In the genomic region with DNA sequence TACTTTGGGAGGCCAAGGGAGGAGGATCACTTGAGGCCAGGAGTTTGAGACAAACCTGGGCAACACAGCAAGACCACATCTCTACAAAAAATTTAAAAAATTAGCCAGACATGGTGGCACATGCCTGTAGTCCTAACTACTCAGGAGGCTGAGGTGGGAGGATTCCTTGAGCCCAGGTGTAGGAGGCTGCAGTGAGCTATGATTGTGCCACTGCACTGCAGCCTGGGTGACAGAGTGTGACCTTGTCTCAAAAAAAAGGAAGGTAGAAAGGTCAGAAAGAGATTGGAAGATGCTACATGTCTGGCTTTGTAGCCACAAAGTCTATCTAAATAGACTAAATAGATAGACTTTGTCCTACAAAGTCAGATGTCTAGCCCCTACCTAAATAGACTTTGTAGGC, we compare ENCODE assay signal across 3 cellular contexts. TPM values are rescaled to one million over a fixed set of nuclear protein-coding genes. Genes with fewer than 3 reads are reported as not detected.
DNase-seq lines count a peak whose midpoint lies in the region; ATAC-seq, FAIRE-seq and TF ChIP-seq lines count a peak whose summit lies in the region.
"Not testable (repeated sequence)": the region's sequence is repeated elsewhere in the genome, so short reads cannot be mapped to it uniquely, and the experiment has no call there.
"Had no signal": no experiment of that assay in that cellular context is flagged by ENCODE, and none has a peak within 500 bp of the region (broad histone marks: within the 10 kb centered on the region; RNA-seq: fewer than 3 reads in every experiment).

No MANE protein-coding gene starts in this region.

- FAIRE-seq in HepG2 (lab: Jason Lieb, UNC) = not testable (repeated sequence)

- H3K27ac ChIP-seq in HepG2 (ENCODE audit: extremely low read length, insufficient read depth, low read length) = not testable (repeated sequence)

- H3K4me3 ChIP-seq in HepG2 (replicated peaks in 1 of 3; ENCODE audit: insufficient read depth in 1 of 3, low read depth in 2 of 3, low read length in 3 of 3) = not testable (repeated sequence)

- POLR2A ChIA-PET in HepG2 (lab: Yijun Ruan, JAX) = not testable (repeated sequence)

- not testable (repeated sequence) for H3K4me2 ChIP-seq in HepG2 (ENCODE audit: low read depth, low read length)

- TF ChIP-seq RAD21 in HepG2 (CRISPR knock-in tag; IDR thresholded peaks at IDR 0.05) = not testable (repeated sequence)

- in situ Hi-C loops in HepG2 (cut with HindIII; ENCODE audit: extremely low pct_ligation_motif_present, low pct_unique_long_range_greater_than_20kb) = not testable (repeated sequence)

- CTCF ChIA-PET in HepG2 (lab: Yijun Ruan, JAX; ENCODE audit: low intra/inter-chr PET ratio, low total read pairs) = not testable (repeated sequence)

- TF ChIP-seq CTCF in HepG2 (CRISPR knock-in tag; IDR thresholded peaks at IDR 0.05) = not testable (repeated sequence)

- not testable (repeated sequence) for BruUV-seq in HepG2 (replicated peaks; lab: Mats Ljungman, UMichigan)

- peaks cover 0 to 12% of the 10 kb centered on the region in 2 experiments; a peak in 1 of 5 replicates for H3K27me3 ChIP-seq in HepG2 (ENCODE audit: control insufficient read depth in 1 of 2, insufficient read depth in 2 of 2, low read length in 2 of 2)

- not testable (repeated sequence) for H3K9me3 ChIP-seq in HepG2 (ENCODE audit: low read length)

- H2AFZ ChIP-seq in HepG2 (ENCODE audit: low read length) = not testable (repeated sequence)

- H3K9ac ChIP-seq in HepG2 (ENCODE audit: insufficient read depth, low read depth, low read length) = not testable (repeated sequence)

- not testable (repeated sequence) for H4K20me1 ChIP-seq in HepG2 (ENCODE audit: insufficient read depth, low read length)

- TF ChIP-seq POLR2A in HepG2 (IDR thresholded peaks at IDR 0.05; ENCODE audit: insufficient read depth in 1 of 2, low read depth in 2 of 2, low read length in 2 of 2) = not testable (repeated sequence)

- peak; percentile 27 for DNase-seq in HepG2 (ENCODE audit: low spot score)

- H3K79me2 ChIP-seq in HepG2 (ENCODE audit: insufficient read depth, low read length) = not testable (repeated sequence)

- not testable (repeated sequence) for ATAC-seq in HepG2

- H3K4me1 ChIP-seq in HepG2 (ENCODE audit: insufficient read depth, low read length) = peaks cover 19% of the 10 kb centered on the region

- H3K36me3 ChIP-seq in HepG2 (replicated peaks in 1 of 2; ENCODE audit: control insufficient read depth in 1 of 2, insufficient read depth in 2 of 2, low read length in 2 of 2) = not testable (repeated sequence)

- TF ChIP-seq EP300 in HepG2 (IDR thresholded peaks at IDR 0.05; ENCODE audit: low read depth in 2 of 2, low read length in 2 of 2); HepG2 (CRISPR knock-in tag; IDR thresholded peaks at IDR 0.05; ENCODE audit: borderline replicate concordance): not testable (repeated sequence)

- intact Hi-C loops in HepG2 (cut with micrococcal nuclease; ENCODE audit: unreplicated experiment) = not testable (repeated sequence)

TF ChIP-seq in HepG2, 621 proteins besides CTCF, POLR2A, EP300 and RAD21:
- TF ChIP-seq, protein P1, sequence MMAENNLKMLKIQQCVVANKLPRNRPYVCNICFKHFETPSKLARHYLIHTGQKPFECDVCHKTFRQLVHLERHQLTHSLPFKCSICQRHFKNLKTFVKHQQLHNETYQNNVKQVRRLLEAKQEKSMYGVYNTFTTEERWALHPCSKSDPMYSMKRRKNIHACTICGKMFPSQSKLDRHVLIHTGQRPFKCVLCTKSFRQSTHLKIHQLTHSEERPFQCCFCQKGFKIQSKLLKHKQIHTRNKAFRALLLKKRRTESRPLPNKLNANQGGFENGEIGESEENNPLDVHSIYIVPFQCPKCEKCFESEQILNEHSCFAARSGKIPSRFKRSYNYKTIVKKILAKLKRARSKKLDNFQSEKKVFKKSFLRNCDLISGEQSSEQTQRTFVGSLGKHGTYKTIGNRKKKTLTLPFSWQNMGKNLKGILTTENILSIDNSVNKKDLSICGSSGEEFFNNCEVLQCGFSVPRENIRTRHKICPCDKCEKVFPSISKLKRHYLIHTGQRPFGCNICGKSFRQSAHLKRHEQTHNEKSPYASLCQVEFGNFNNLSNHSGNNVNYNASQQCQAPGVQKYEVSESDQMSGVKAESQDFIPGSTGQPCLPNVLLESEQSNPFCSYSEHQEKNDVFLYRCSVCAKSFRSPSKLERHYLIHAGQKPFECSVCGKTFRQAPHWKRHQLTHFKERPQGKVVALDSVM (CRISPR knock-in tag; IDR thresholded peaks at IDR 0.05) = peak; percentile 39; the same call in 1 of the 2 replicates
- TF ChIP-seq ZFP90 (CRISPR knock-in tag; IDR thresholded peaks at IDR 0.05; ENCODE audit: borderline replicate concordance) = peak; percentile 93; the same call in 1 of the 2 replicates
TF ChIP-seq in HepG2: peak in this region for 2; not testable (repeated sequence) for 619.

RNA-seq across cellular contexts. Expression of a gene that starts 49.9 kb away (rescaled TPM):
- total RNA-seq in HepG2 (2016; rRNA removed; fragmentation: Illumina TruSeq; extraction: Trizol) = 110 and 138 TPM in 2 replicates
- total RNA-seq in HepG2 (2016; cell fraction: cytosol; rRNA removed; fragmentation: Illumina TruSeq; extraction: Trizol; ENCODE audit: low read depth) = 24.2 and 25.1 TPM in 2 replicates
- 104 and 122 TPM in 2 replicates for total RNA-seq in HepG2 (2016; cell fraction: insoluble cytoplasmic fraction; rRNA removed; fragmentation: Illumina TruSeq; extraction: Trizol)
- total RNA-seq in HepG2 (2016; cell fraction: membrane; rRNA removed; fragmentation: Illumina TruSeq; extraction: Trizol) = 42.2 and 48.9 TPM in 2 replicates
- 69.1 and 77.8 TPM in 2 replicates for total RNA-seq in HepG2 (2016; cell fraction: nucleus; rRNA removed; fragmentation: Illumina TruSeq; extraction: Trizol)
- polyA plus RNA-seq in HepG2 (2011; rRNA removed) = 93.4 and 98.4 TPM in 2 replicates
- polyA plus RNA-seq in HepG2 (2011; cell fraction: cytosol; rRNA removed) = 56.3 and 63.7 TPM in 2 replicates
- 149 and 157 TPM in 2 replicates for polyA plus RNA-seq in HepG2 (2011; cell fraction: nucleus; rRNA removed)
- 83.7 and 96.3 TPM in 2 replicates for polyA plus RNA-seq in HepG2 (2012)
- polyA plus RNA-seq in HepG2 (2016; cell fraction: cytosol; fragmentation: Illumina TruSeq; extraction: Trizol; ENCODE audit: low read depth) = 8.8 and 10.5 TPM in 2 replicates
- polyA plus RNA-seq in HepG2 (2016; cell fraction: insoluble cytoplasmic fraction; fragmentation: Illumina TruSeq; extraction: Trizol; ENCODE audit: low read depth) = 95.4 and 102 TPM in 2 replicates
- polyA plus RNA-seq in HepG2 (2016; cell fraction: membrane; fragmentation: Illumina TruSeq; extraction: Trizol; ENCODE audit: low read depth) = 16.6 and 19.8 TPM in 2 replicates
- 103 and 119 TPM in 2 replicates for polyA plus RNA-seq in HepG2 (2016; cell fraction: nucleus; fragmentation: Illumina TruSeq; extraction: Trizol; ENCODE audit: insufficient read depth, low read depth)
- 42.1 and 79.4 TPM in 2 replicates for polyA minus RNA-seq in HepG2 (2011; rRNA and poly(A)+ RNA removed; ENCODE audit: low replicate concordance)
- 85.3 and 93.5 TPM in 2 replicates for polyA minus RNA-seq in HepG2 (2011; cell fraction: cytosol; rRNA and poly(A)+ RNA removed)
- 147 and 159 TPM in 2 replicates for polyA minus RNA-seq in HepG2 (2011; cell fraction: nucleus; rRNA and poly(A)+ RNA removed)
- polyA plus RNA-seq: CD4-positive, alpha-beta memory T cell; CD8-positive, alpha-beta memory T cell had no signal
